10 cellular contexts compared by ENCODE assay signal in the genomic region with DNA sequence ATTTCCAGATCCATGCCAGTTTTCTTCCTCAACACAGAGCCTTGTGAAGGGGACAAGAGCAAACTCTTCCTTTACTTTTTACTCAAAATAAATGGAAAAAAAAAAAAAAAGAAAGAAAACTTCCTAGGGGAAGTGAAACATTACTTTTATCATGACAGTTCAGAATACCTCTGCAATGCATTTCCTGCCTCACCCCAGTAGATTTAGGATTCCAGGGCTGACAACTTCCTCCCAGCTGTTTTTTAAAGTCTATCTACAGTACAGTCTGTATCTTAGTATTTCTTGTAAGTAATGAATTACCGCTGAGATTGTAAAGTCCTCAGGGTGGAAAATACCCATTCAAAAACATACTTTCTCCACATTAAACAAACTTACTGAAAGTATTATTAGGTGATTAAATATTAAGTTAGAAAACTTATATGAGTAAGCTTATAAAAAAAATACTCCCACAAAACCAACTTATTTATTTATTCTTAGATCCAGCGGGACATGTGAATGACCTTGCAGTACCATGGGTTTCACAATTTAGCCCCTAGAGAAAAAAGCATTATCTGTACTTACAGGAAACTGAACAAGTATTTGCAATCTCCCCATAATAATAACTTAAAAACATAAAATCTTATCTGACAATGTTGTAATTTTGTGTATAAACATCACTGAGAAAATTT.
DNase-seq lines count a peak whose midpoint lies in the region; ATAC-seq lines count a peak whose summit lies in the region.
"Had no signal": no experiment of that assay in that cellular context is flagged by ENCODE, and none has a peak within 500 bp of the region (broad histone marks: within the 10 kb centered on the region; RNA-seq: fewer than 3 reads in every experiment).

No MANE protein-coding gene starts in this region.

- H4K20me1 ChIP-seq in BLaER1 treated with 17β-estradiol and CSF1 and Interleukin-3, amounts not matched to agents 10 nM and 100 nM = peaks cover 0 to 34% (median 3%) of the 10 kb centered on the region in 11 experiments; a peak in 8 of 22 replicates

- peak; percentile 80 for DNase-seq in MV-4-11 (lab: John Stamatoyannopoulos, UW)
- DNase-seq in stimulated activated CD4-positive, alpha-beta T cell treated with anti-CD3 and anti-CD28 coated beads, Interleukin-1b, Interleukin-23, amount 100 ng/mL, for 48 hours = no peak
- no peak for DNase-seq in GOT3 (lab: John Stamatoyannopoulos, UW)
- DNase-seq in G401 (ENCODE audit: low spot score) = no peak
- DNase-seq: activated T-cell treated with anti-CD3 and anti-CD28 coated beads, Interleukin-2, amount 50 U/mL, for 24 hours; DMS79 had no signal

- peaks cover 22 to 100% (median 87%) of the 10 kb centered on the region in 10 experiments for H3K4me1 ChIP-seq in BLaER1 treated with 17β-estradiol and CSF1 and Interleukin-3, amounts not matched to agents 10 nM and 100 nM
- peaks cover 92% of the 10 kb centered on the region for H3K4me1 ChIP-seq in muscle layer of colon (ENCODE audit: insufficient read depth, low read length)

- H3K27ac ChIP-seq in BLaER1 treated with 17β-estradiol and CSF1 and Interleukin-3, amounts not matched to agents 10 nM and 100 nM = peak overlapping the region; percentile 28 to 74 (median 63); a peak in 21 of 22 replicates
- peak overlapping the region; percentile 45 for H3K27ac ChIP-seq in muscle layer of colon (ENCODE audit: low read depth, low read length)

- H3K36me3 Mint-ChIP-seq in dendritic cell treated with granulocyte-macrophage colony-stimulating factor and Interleukin-4, amounts not matched to agents 40 ng/mL and 50 ng/mL, for 4 days (ENCODE audit: low read depth) = peaks cover 22% of the 10 kb centered on the region

- H3K27me3 Mint-ChIP-seq in dendritic cell treated with granulocyte-macrophage colony-stimulating factor and Interleukin-4, amounts not matched to agents 40 ng/mL and 50 ng/mL, for 4 days = no peaks in the 10 kb centered on the region
- H3K27me3 Mint-ChIP-seq: activated T-cell treated with anti-CD3 and anti-CD28 coated beads, Interleukin-2, amount 50 U/mL, for 24 hours had no signal

- intact Hi-C loops in dendritic cell treated with granulocyte-macrophage colony-stimulating factor and Interleukin-4, amounts not matched to agents 40 ng/mL and 50 ng/mL, for 4 days (cut with micrococcal nuclease) = no loop called here

- peak overlapping the region in 1 of 10 experiments; percentile 13; a peak in 3 of 20 replicates for H3K4me3 ChIP-seq in BLaER1 treated with 17β-estradiol and CSF1 and Interleukin-3, amounts not matched to agents 10 nM and 100 nM
- H3K4me3 ChIP-seq in muscle layer of colon (ENCODE audit: low read depth in 1 of 2, low read length in 2 of 2) = no peak overlapping the region

- peaks cover 88% of the 10 kb centered on the region for H3K4me1 Mint-ChIP-seq in dendritic cell treated with granulocyte-macrophage colony-stimulating factor and Interleukin-4, amounts not matched to agents 40 ng/mL and 50 ng/mL, for 4 days (ENCODE audit: low read depth)

- in situ Hi-C loops in G401 (cut with HindIII; ENCODE audit: low sequenced_read_pairs) = no loop called here

- no peak for ATAC-seq in HG02870 (IDR thresholded peaks at IDR 0.05; ENCODE audit: unreplicated experiment)

- H3K36me3 ChIP-seq in BLaER1 treated with 17β-estradiol and CSF1 and Interleukin-3, amounts not matched to agents 10 nM and 100 nM = 0 out of 22 replicates have a peak, but pooled peaks cover 0 to 4% (median 0%) of the 10 kb centered on the region in 11 experiments
- H3K36me3 ChIP-seq in muscle layer of colon (ENCODE audit: insufficient read depth, low read length) = no peaks in the 10 kb centered on the region

- H3K9me3 ChIP-seq in BLaER1 treated with 17β-estradiol and CSF1 and Interleukin-3, amounts not matched to agents 10 nM and 100 nM (replicated peaks in 1 of 11) = no peaks in the 10 kb centered on the region
- no peaks in the 10 kb centered on the region for H3K9me3 ChIP-seq in muscle layer of colon (ENCODE audit: low read length)

- no peaks in the 10 kb centered on the region for H3K9me3 Mint-ChIP-seq in dendritic cell treated with granulocyte-macrophage colony-stimulating factor and Interleukin-4, amounts not matched to agents 40 ng/mL and 50 ng/mL, for 4 days
- H3K9me3 Mint-ChIP-seq: activated T-cell treated with anti-CD3 and anti-CD28 coated beads, Interleukin-2, amount 50 U/mL, for 24 hours had no signal

- H3K27me3 ChIP-seq in BLaER1 treated with 17β-estradiol and CSF1 and Interleukin-3, amounts not matched to agents 10 nM and 100 nM = no peaks in the 10 kb centered on the region
- no peaks in the 10 kb centered on the region for H3K27me3 ChIP-seq in muscle layer of colon (ENCODE audit: control insufficient read depth in 1 of 2, insufficient read depth in 2 of 2, low read length in 2 of 2)

- H3K27ac Mint-ChIP-seq in dendritic cell treated with granulocyte-macrophage colony-stimulating factor and Interleukin-4, amounts not matched to agents 40 ng/mL and 50 ng/mL, for 4 days = peak overlapping the region; percentile 58

- H3K4me3 Mint-ChIP-seq in dendritic cell treated with granulocyte-macrophage colony-stimulating factor and Interleukin-4, amounts not matched to agents 40 ng/mL and 50 ng/mL, for 4 days = no peak overlapping the region
- H3K4me3 Mint-ChIP-seq: activated T-cell treated with anti-CD3 and anti-CD28 coated beads, Interleukin-2, amount 50 U/mL, for 24 hours had no signal

- peak overlapping the region; percentile 50 to 88 (median 75) for H3K4me2 ChIP-seq in BLaER1 treated with 17β-estradiol and CSF1 and Interleukin-3, amounts not matched to agents 10 nM and 100 nM

- H3K9ac ChIP-seq in BLaER1 treated with 17β-estradiol and CSF1 and Interleukin-3, amounts not matched to agents 10 nM and 100 nM = peak overlapping the region in 4 of 11 experiments; percentile 1 to 47 (median 28); a peak in 3 of 22 replicates
- H3K9ac ChIP-seq in muscle layer of colon (ENCODE audit: low read length) = no peak overlapping the region
